7 cellular contexts compared by ENCODE assay signal in the genomic region with DNA sequence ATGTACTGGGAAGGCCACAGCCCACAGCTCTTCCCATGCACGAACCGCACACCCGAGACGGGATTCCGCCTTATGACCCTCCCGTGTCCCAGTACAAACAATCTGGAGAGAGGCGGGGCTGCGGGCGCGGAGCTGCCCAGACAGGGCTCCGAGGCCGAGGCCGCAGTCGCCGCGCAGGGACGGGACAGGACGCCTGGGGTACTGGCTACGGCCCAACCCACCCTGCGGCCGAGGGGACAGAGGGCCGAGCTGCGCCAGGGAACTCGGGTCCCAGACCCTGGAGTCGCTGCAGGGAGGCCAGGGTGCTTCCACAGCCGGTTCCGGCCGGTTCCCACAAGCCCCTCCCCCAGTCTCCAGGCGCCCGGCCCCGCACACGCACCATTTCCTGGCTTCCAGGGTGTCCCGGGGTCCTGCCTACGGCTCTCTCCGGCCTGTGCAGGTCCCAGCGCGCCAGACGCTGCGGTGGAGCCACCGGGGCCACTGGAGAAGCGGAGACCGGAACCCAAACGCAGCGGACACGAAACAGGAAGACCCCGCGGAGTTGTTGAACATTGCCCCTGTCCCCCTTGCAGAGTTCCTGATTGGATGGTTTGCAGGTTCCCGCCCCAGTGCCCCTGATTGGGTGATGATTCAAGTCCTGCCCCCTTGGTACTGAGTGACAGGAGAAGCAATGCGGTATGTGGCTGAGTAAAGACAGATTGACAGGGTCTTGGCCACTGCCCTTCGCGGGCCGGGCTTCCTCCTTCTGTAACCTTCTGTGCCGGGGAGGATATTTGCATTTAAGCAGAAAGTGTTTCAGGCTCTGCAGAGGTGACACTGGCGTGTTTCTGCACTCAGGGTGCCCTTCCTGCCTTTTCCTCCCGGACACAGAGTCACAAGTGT.
A peak's percentile ranks its signal among the peaks of the same experiment; 100 is the strongest.
DNase-seq lines count a peak whose midpoint lies in the region; ATAC-seq and TF ChIP-seq lines count a peak whose summit lies in the region.

A gene (minus strand): TSS at position 532 of the 882 bp plus-strand sequence. CDS start 150 bp downstream, at position 382.

- TF ChIP-seq CTCF in astrocyte of the cerebellum (IDR thresholded peaks at IDR 0.05; ENCODE audit: low read depth, low read length, missing control alignments): no peak

- DNase-seq in NCI-H2029 (lab: John Stamatoyannopoulos, UW) (peak; percentile 98), T-helper 22 cell (ENCODE audit: low read depth) (peak; percentile 91), astrocyte of the cerebellum (ENCODE audit: low read depth) (peak; percentile 94), hippocampal formation (lab: John Stamatoyannopoulos, UW) (peak; percentile 96 to 99), retina (peak; percentile 96)

- peak within 1 kb of the TSS; percentile 72 for H3K4me3 ChIP-seq in astrocyte of the cerebellum (ENCODE audit: low read depth, low read length)

- TF ChIP-seq POLR2A in GM18505 (IDR thresholded peaks at IDR 0.05; ENCODE audit: borderline replicate concordance, extremely low read depth, insufficient read depth, insufficient read length): peak; percentile 92

- in situ Hi-C loops in astrocyte of the cerebellum (cut with HindIII; ENCODE audit: low sequenced_read_pairs): no loop called here

- ATAC-seq in GM18505 (IDR thresholded peaks at IDR 0.05; ENCODE audit: unreplicated experiment) (peak; percentile 87), HG02973 (IDR thresholded peaks at IDR 0.05; ENCODE audit: unreplicated experiment) (peak; percentile 93)

Comparison
In these comparisons a context has a peak if more than half of its experiments do, and no peak if none do; other contexts are left out.
1. Peak in every context shown above with its lines: DNase-seq, ATAC-seq and H3K4me3 ChIP-seq.